ENCODE assay signal across 9 cellular contexts in genomic region chr14:90697146-90697545, GRCh38.
DNase-seq lines count a peak whose midpoint lies in the region; ATAC-seq and TF ChIP-seq lines count a peak whose summit lies in the region.
"Had no signal": no experiment of that assay in that cellular context is flagged by ENCODE, and none has a peak within 500 bp of the region (broad histone marks: within the 10 kb centered on the region; RNA-seq: fewer than 3 reads in every experiment).

No MANE protein-coding gene starts in this region.

- H3K4me3 ChIP-seq in SU-DHL-6 (ENCODE audit: insufficient read depth, low read length, poor library complexity, severe bottlenecking): no peak overlapping the region
- no peak overlapping the region for H3K4me3 ChIP-seq in left lung
- no peak overlapping the region for H3K4me3 ChIP-seq in smooth muscle cell
- no peak overlapping the region for H3K4me3 ChIP-seq in body of pancreas

- H3K4me2 ChIP-seq in SU-DHL-6 (ENCODE audit: low read depth, low read length, poor library complexity, severe bottlenecking): no peak overlapping the region
- H3K4me2 ChIP-seq in smooth muscle cell: peak overlapping the region; percentile 71

- WGBS in smooth muscle cell (ENCODE audit: low lambda C conversion rate): 62% methylated on average over 2 of the region's 2 CpGs
- WGBS in body of pancreas, 2 donors: 60 to 62% methylated on average over 2 of the region's 2 CpGs

- no peak overlapping the region for H3K9ac ChIP-seq in SU-DHL-6 (ENCODE audit: low read length)
- H3K9ac ChIP-seq in smooth muscle cell (ENCODE audit: low read depth): peak overlapping the region; percentile 20

- H3K27me3 ChIP-seq in SU-DHL-6 (ENCODE audit: low read length): no peaks in the 10 kb centered on the region
- no peaks in the 10 kb centered on the region for H3K27me3 ChIP-seq in left lung
- H3K27me3 ChIP-seq in smooth muscle cell (ENCODE audit: low read depth): no peaks in the 10 kb centered on the region
- no peaks in the 10 kb centered on the region for H3K27me3 ChIP-seq in body of pancreas

- H3K9me3 ChIP-seq in SU-DHL-6 (ENCODE audit: insufficient read depth, low read length) (no peaks in the 10 kb centered on the region), left lung (no peaks in the 10 kb centered on the region), smooth muscle cell (replicated peaks; ENCODE audit: low read depth) (no peaks in the 10 kb centered on the region), body of pancreas (no peaks in the 10 kb centered on the region)

- intact Hi-C loops in left lung (cut with DNase I): no loop called here
- intact Hi-C loops in body of pancreas (cut with DNase I): no loop called here

- no peaks in the 10 kb centered on the region for H3F3A ChIP-seq in SU-DHL-6 (ENCODE audit: insufficient read depth)
- no peaks in the 10 kb centered on the region for H3F3A ChIP-seq in smooth muscle cell (ENCODE audit: low read depth)

- H3K27ac ChIP-seq in SU-DHL-6 (ENCODE audit: low read depth, low read length) (no peak overlapping the region), left lung (peak overlapping the region; percentile 51 to 55), smooth muscle cell (ENCODE audit: low read depth) (peak overlapping the region; percentile 16), body of pancreas (no peak overlapping the region)

- TF ChIP-seq CTCF in SU-DHL-6 (IDR thresholded peaks at IDR 0.05; ENCODE audit: insufficient read depth, low read length, poor library complexity, severe bottlenecking) (no peak), left lung (IDR thresholded peaks at IDR 0.05) (no peak), smooth muscle cell (IDR thresholded peaks at IDR 0.05; ENCODE audit: borderline replicate concordance, insufficient read depth, poor library complexity, severe bottlenecking) (no peak), body of pancreas (IDR thresholded peaks at IDR 0.05) (no peak)

- no peaks in the 10 kb centered on the region for H3K79me2 ChIP-seq in SU-DHL-6 (ENCODE audit: insufficient read depth, low read length)
- no peaks in the 10 kb centered on the region for H3K79me2 ChIP-seq in smooth muscle cell (ENCODE audit: low read depth)

- peak; percentile 11 for ATAC-seq in GM18511 (IDR thresholded peaks at IDR 0.05; ENCODE audit: unreplicated experiment)
- peak; percentile 16 for ATAC-seq in left lung
- ATAC-seq in body of pancreas: no peak
- no peak for ATAC-seq in HG03025 (IDR thresholded peaks at IDR 0.05; ENCODE audit: low FRiP score, unreplicated experiment)

- H3K36me3 ChIP-seq in SU-DHL-6 (ENCODE audit: low read length) (no peaks in the 10 kb centered on the region), left lung (no peaks in the 10 kb centered on the region), smooth muscle cell (ENCODE audit: low read depth) (no peaks in the 10 kb centered on the region), body of pancreas (replicated peaks in 1 of 2; ENCODE audit: insufficient read depth in 1 of 2, low read depth in 2 of 2) (no peaks in the 10 kb centered on the region)

- H3K4me1 ChIP-seq in left lung (peaks cover 17 to 39% of the 10 kb centered on the region in 2 donors), smooth muscle cell (ENCODE audit: low read depth) (peaks cover 7% of the 10 kb centered on the region), body of pancreas (peaks cover 7% of the 10 kb centered on the region)

- H3K9me2 ChIP-seq in SU-DHL-6 (replicated peaks; ENCODE audit: insufficient read depth, low read length): no peaks in the 10 kb centered on the region

- no peaks in the 10 kb centered on the region for H4K20me1 ChIP-seq in SU-DHL-6 (ENCODE audit: low read depth, low read length)
- H4K20me1 ChIP-seq in smooth muscle cell (ENCODE audit: low read depth): no peaks in the 10 kb centered on the region

- peak overlapping the region; percentile 44 for H2AFZ ChIP-seq in SU-DHL-6 (ENCODE audit: low read depth, low read length, severe bottlenecking)
- no peak overlapping the region for H2AFZ ChIP-seq in smooth muscle cell (ENCODE audit: low read depth)

- DNase-seq in left lung (no peak), smooth muscle cell (lab: John Stamatoyannopoulos, UW; ENCODE audit: unreplicated experiment) (no peak), body of pancreas (no peak), 8988T (no peak), NCI-H1092 treated with DMSO at 0.1 percent for 48 hours (lab: John Stamatoyannopoulos, UW) (no peak)
- DNase-seq: SIG-M5 had no signal

- TF ChIP-seq POLR2A in body of pancreas (IDR thresholded peaks at IDR 0.05): no peak

Comparison
In these comparisons a context has a peak if more than half of its experiments do, and no peak if none do; other contexts are left out.
1. ATAC-seq: peak in GM18511 (single experiment) and left lung (single experiment); none in body of pancreas (single experiment) and HG03025 (single experiment).
2. H3K27ac ChIP-seq: peak in left lung (2 of 2) and smooth muscle cell (single experiment); none in SU-DHL-6 (single experiment) and body of pancreas (0 of 4).